ENCODE assay signal across 27 cellular contexts in the genomic region with DNA sequence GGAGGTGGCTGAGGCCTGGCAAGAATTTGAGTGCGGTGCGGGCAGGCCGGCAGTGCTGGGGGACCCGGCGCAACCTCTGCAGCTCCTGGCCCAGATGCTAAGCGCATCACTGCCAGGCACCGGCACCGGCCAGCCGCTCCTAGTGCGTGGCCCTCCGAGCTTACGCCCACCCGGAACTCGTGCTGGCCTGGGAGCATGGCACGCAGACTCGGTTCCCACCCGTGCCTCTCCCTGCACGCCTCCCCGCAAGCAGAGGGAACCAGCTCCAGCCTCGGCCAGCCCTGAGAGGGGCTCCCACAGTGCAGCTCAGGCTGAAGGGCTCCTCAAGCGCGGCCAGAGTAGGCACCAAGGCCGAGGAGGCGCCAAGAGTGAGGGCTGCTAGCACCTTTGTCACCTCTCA.
"Had no signal": no experiment of that assay in that cellular context is flagged by ENCODE, and none has a peak within 500 bp of the region (broad histone marks: within the 10 kb centered on the region; RNA-seq: fewer than 3 reads in every experiment).

No MANE protein-coding gene starts in this region.

- H3K4me3 Mint-ChIP-seq: activated CD4-positive, alpha-beta memory T cell treated with anti-CD3 and anti-CD28 coated beads, Interleukin-2, amount 10 ng/mL, durations not matched to agents 7 days and 5 days; activated CD4-positive, alpha-beta T cell treated with anti-CD3 and anti-CD28 coated beads, Interleukin-2, amount 10 ng/mL, durations not matched to agents 7 days and 5 days; activated naive CD4-positive, alpha-beta T cell treated with anti-CD3 and anti-CD28 coated beads, Interleukin-2, amount 10 ng/mL, durations not matched to agents 7 days and 5 days; activated naive CD8-positive, alpha-beta T cell treated with anti-CD3 and anti-CD28 coated beads, Interleukin-2, amount 10 ng/mL, durations not matched to agents 7 days and 5 days; activated T-cell treated with anti-CD3 and anti-CD28 coated beads, Interleukin-2, amount 50 U/mL, for 24 hours; activated T-cell treated with anti-CD3 and anti-CD28 coated beads, Interleukin-2, amount 50 U/mL, for 72 hours; brain; central memory CD8-positive, alpha-beta T cell; effector memory CD8-positive, alpha-beta T cell had no signal

- H3K27ac ChIP-seq: ascending aorta, breast epithelium, cardiac muscle cell, coronary artery, epithelial cell of prostate, esophagus squamous epithelium, gastroesophageal sphincter had no signal

- ATAC-seq: activated naive CD4-positive, alpha-beta T cell treated with anti-CD3 and anti-CD28 coated beads, Interleukin-2, amount 50 U/mL, for 72 hours; activated T-cell treated with anti-CD3 and anti-CD28 coated beads, Interleukin-2, amount 50 U/mL, for 72 hours; effector memory CD8-positive, alpha-beta T cell; gastroesophageal sphincter had no signal

- H3K9me3 ChIP-seq: ascending aorta, esophagus squamous epithelium, gastroesophageal sphincter had no signal

- H3K9me3 Mint-ChIP-seq: activated CD4-positive, alpha-beta memory T cell treated with anti-CD3 and anti-CD28 coated beads, Interleukin-2, amount 10 ng/mL, durations not matched to agents 7 days and 5 days; activated CD4-positive, alpha-beta T cell treated with anti-CD3 and anti-CD28 coated beads, Interleukin-2, amount 10 ng/mL, durations not matched to agents 7 days and 5 days; activated naive CD4-positive, alpha-beta T cell treated with anti-CD3 and anti-CD28 coated beads, Interleukin-2, amount 10 ng/mL, durations not matched to agents 7 days and 5 days; activated naive CD4-positive, alpha-beta T cell treated with anti-CD3 and anti-CD28 coated beads, Interleukin-2, amount 50 U/mL, for 72 hours; activated naive CD8-positive, alpha-beta T cell treated with anti-CD3 and anti-CD28 coated beads, Interleukin-2, amount 10 ng/mL, durations not matched to agents 7 days and 5 days; activated T-cell treated with anti-CD3 and anti-CD28 coated beads, Interleukin-2, amount 50 U/mL, for 24 hours; activated T-cell treated with anti-CD3 and anti-CD28 coated beads, Interleukin-2, amount 50 U/mL, for 72 hours; central memory CD8-positive, alpha-beta T cell; effector memory CD8-positive, alpha-beta T cell had no signal

- H3K4me1 ChIP-seq: ascending aorta, breast epithelium, gastroesophageal sphincter had no signal

- H3K36me3 Mint-ChIP-seq: activated naive CD4-positive, alpha-beta T cell treated with anti-CD3 and anti-CD28 coated beads, Interleukin-2, amount 10 ng/mL, durations not matched to agents 7 days and 5 days; activated naive CD4-positive, alpha-beta T cell treated with anti-CD3 and anti-CD28 coated beads, Interleukin-2, amount 50 U/mL, for 72 hours; activated naive CD8-positive, alpha-beta T cell treated with anti-CD3 and anti-CD28 coated beads, Interleukin-2, amount 10 ng/mL, durations not matched to agents 7 days and 5 days; brain had no signal

- DNase-seq: activated CD4-positive, alpha-beta memory T cell treated with anti-CD3 and anti-CD28 coated beads, Interleukin-2, amount 10 ng/mL, durations not matched to agents 7 days and 5 days; activated CD4-positive, alpha-beta T cell treated with anti-CD3 and anti-CD28 coated beads for 1 hour; activated CD4-positive, alpha-beta T cell treated with anti-CD3 and anti-CD28 coated beads for 4 hours; activated CD4-positive, alpha-beta T cell treated with anti-CD3 and anti-CD28 coated beads, Interleukin-2, amount 10 ng/mL, durations not matched to agents 7 days and 5 days; activated CD4-positive, alpha-beta T cell treated with anti-CD3 and anti-CD28 coated beads, Interleukin-2, amount 50 U/mL, for 4 hours; activated CD8-positive, alpha-beta memory T cell treated with anti-CD3 and anti-CD28 coated beads, Interleukin-2, amount 50 U/mL, for 48 hours; activated gamma-delta T cell; activated naive CD4-positive, alpha-beta T cell; activated naive CD4-positive, alpha-beta T cell treated with anti-CD3 and anti-CD28 coated beads, Interleukin-2, amount 10 ng/mL, durations not matched to agents 7 days and 5 days; activated naive CD8-positive, alpha-beta T cell treated with anti-CD3 and anti-CD28 coated beads, Interleukin-2, amount 10 ng/mL, durations not matched to agents 7 days and 5 days; activated T-cell treated with anti-CD3 and anti-CD28 coated beads for 4 hours; activated T-cell treated with anti-CD3 and anti-CD28 coated beads, Interleukin-2, amount 50 U/mL, for 24 hours; activated T-cell treated with anti-CD3 and anti-CD28 coated beads, Interleukin-2, amount 50 U/mL, for 72 hours; dermis blood vessel endothelial cell; effector CD4-positive, alpha-beta T cell; effector memory CD8-positive, alpha-beta T cell; esophagus squamous epithelium; foreskin melanocyte had no signal

- H3K4me3 ChIP-seq: ascending aorta, breast epithelium, cardiac muscle cell, coronary artery, esophagus squamous epithelium, gastroesophageal sphincter had no signal

- H3K27me3 ChIP-seq: ascending aorta, breast epithelium, cardiac muscle cell, esophagus squamous epithelium, gastroesophageal sphincter had no signal

- H3K4me1 Mint-ChIP-seq: activated CD4-positive, alpha-beta memory T cell treated with anti-CD3 and anti-CD28 coated beads, Interleukin-2, amount 10 ng/mL, durations not matched to agents 7 days and 5 days; activated CD4-positive, alpha-beta T cell treated with anti-CD3 and anti-CD28 coated beads, Interleukin-2, amount 10 ng/mL, durations not matched to agents 7 days and 5 days; activated naive CD4-positive, alpha-beta T cell treated with anti-CD3 and anti-CD28 coated beads, Interleukin-2, amount 10 ng/mL, durations not matched to agents 7 days and 5 days; activated naive CD8-positive, alpha-beta T cell treated with anti-CD3 and anti-CD28 coated beads, Interleukin-2, amount 10 ng/mL, durations not matched to agents 7 days and 5 days; central memory CD8-positive, alpha-beta T cell had no signal

- H3K27me3 Mint-ChIP-seq: activated CD4-positive, alpha-beta memory T cell treated with anti-CD3 and anti-CD28 coated beads, Interleukin-2, amount 10 ng/mL, durations not matched to agents 7 days and 5 days; activated CD4-positive, alpha-beta T cell treated with anti-CD3 and anti-CD28 coated beads, Interleukin-2, amount 10 ng/mL, durations not matched to agents 7 days and 5 days; activated naive CD4-positive, alpha-beta T cell treated with anti-CD3 and anti-CD28 coated beads, Interleukin-2, amount 10 ng/mL, durations not matched to agents 7 days and 5 days; activated naive CD8-positive, alpha-beta T cell treated with anti-CD3 and anti-CD28 coated beads, Interleukin-2, amount 10 ng/mL, durations not matched to agents 7 days and 5 days had no signal

- H3K27ac Mint-ChIP-seq: activated CD4-positive, alpha-beta memory T cell treated with anti-CD3 and anti-CD28 coated beads, Interleukin-2, amount 10 ng/mL, durations not matched to agents 7 days and 5 days; activated CD4-positive, alpha-beta T cell treated with anti-CD3 and anti-CD28 coated beads, Interleukin-2, amount 10 ng/mL, durations not matched to agents 7 days and 5 days; activated naive CD4-positive, alpha-beta T cell treated with anti-CD3 and anti-CD28 coated beads, Interleukin-2, amount 10 ng/mL, durations not matched to agents 7 days and 5 days; activated naive CD4-positive, alpha-beta T cell treated with anti-CD3 and anti-CD28 coated beads, Interleukin-2, amount 50 U/mL, for 72 hours; activated naive CD8-positive, alpha-beta T cell treated with anti-CD3 and anti-CD28 coated beads, Interleukin-2, amount 10 ng/mL, durations not matched to agents 7 days and 5 days; activated T-cell treated with anti-CD3 and anti-CD28 coated beads, Interleukin-2, amount 50 U/mL, for 24 hours; activated T-cell treated with anti-CD3 and anti-CD28 coated beads, Interleukin-2, amount 50 U/mL, for 72 hours; brain; effector memory CD8-positive, alpha-beta T cell had no signal

- H3K36me3 ChIP-seq: ascending aorta, breast epithelium, cardiac muscle cell, esophagus squamous epithelium, gastroesophageal sphincter had no signal
